ENCODE assay signal across 24 cellular contexts in genomic region chr1:37360011-37360410, GRCh38.
"Had no signal": no experiment of that assay in that cellular context is flagged by ENCODE, and none has a peak within 500 bp of the region (broad histone marks: within the 10 kb centered on the region; RNA-seq: fewer than 3 reads in every experiment).

No MANE protein-coding gene starts in this region.

- H3K4me1 ChIP-seq: gastroesophageal sphincter, pancreas, psoas muscle, transverse colon had no signal

- ATAC-seq: activated CD8-positive, alpha-beta memory T cell treated with anti-CD3 and anti-CD28 coated beads, Interleukin-2, amount 10 ng/mL, durations not matched to agents 7 days and 5 days; activated CD8-positive, alpha-beta T cell treated with anti-CD3 and anti-CD28 coated beads for 36 hours; activated naive CD8-positive, alpha-beta T cell treated with anti-CD3 and anti-CD28 coated beads, Interleukin-2, amount 50 U/mL, for 24 hours; gastroesophageal sphincter; pancreas; psoas muscle; right cardiac atrium; stimulated activated naive CD8-positive, alpha-beta T cell treated with anti-CD3 and anti-CD28 coated beads, Interleukin-15, amount 100 ng/mL, for 72 hours had no signal

- H3K9me3 ChIP-seq: gastroesophageal sphincter, neutrophil, pancreas, psoas muscle, suprapubic skin, transverse colon had no signal

- H3K27ac ChIP-seq: coronary artery, epithelial cell of prostate, gastroesophageal sphincter, neutrophil, pancreas, psoas muscle, suprapubic skin, transverse colon, VCaP had no signal

- DNase-seq: activated CD4-positive, alpha-beta T cell treated with anti-CD3 and anti-CD28 coated beads, Interleukin-2, amount 10 ng/mL, durations not matched to agents 7 days and 5 days; activated CD4-positive, CD25-positive, alpha-beta regulatory T cell treated with anti-CD3 and anti-CD28 coated beads, Interleukin-2, amount 50 U/mL, for 72 hours; activated CD8-positive, alpha-beta memory T cell treated with anti-CD3 and anti-CD28 coated beads, Interleukin-2, amount 10 ng/mL, durations not matched to agents 7 days and 5 days; activated CD8-positive, alpha-beta T cell treated with anti-CD3 and anti-CD28 coated beads for 36 hours; activated effector memory CD4-positive, alpha-beta T cell treated with anti-CD3 and anti-CD28 coated beads, Interleukin-2, amount 50 U/mL, for 16 hours; activated naive CD4-positive, alpha-beta T cell treated with anti-CD3 and anti-CD28 coated beads, Interleukin-2, amount 50 U/mL, for 16 hours; activated naive CD8-positive, alpha-beta T cell treated with anti-CD3 and anti-CD28 coated beads, Interleukin-2, amount 50 U/mL, for 24 hours; activated T-cell treated with anti-CD3 and anti-CD28 coated beads for 4 hours; cerebellar nuclear complex; head of caudate nucleus; hypothalamus; pancreas; psoas muscle; right cardiac atrium; stimulated activated CD4-positive, alpha-beta T cell treated with anti-CD3 and anti-CD28 coated beads, Interleukin-12 subunit alpha, Interleukin-12 subunit beta, amount 100 ng/mL, for 4 hours; stimulated activated CD4-positive, alpha-beta T cell treated with anti-CD3 and anti-CD28 coated beads, Interleukin-4, amount 100 ng/mL, for 4 hours; stimulated activated naive CD8-positive, alpha-beta T cell treated with anti-CD3 and anti-CD28 coated beads, Interleukin-15, amount 100 ng/mL, for 72 hours; transverse colon had no signal

- H3K4me3 ChIP-seq: coronary artery, gastroesophageal sphincter, pancreas, psoas muscle, suprapubic skin, transverse colon had no signal

- H3K36me3 ChIP-seq: gastroesophageal sphincter, neutrophil, pancreas, suprapubic skin, transverse colon had no signal
